8 cellular contexts compared by ENCODE assay signal in the genomic region with DNA sequence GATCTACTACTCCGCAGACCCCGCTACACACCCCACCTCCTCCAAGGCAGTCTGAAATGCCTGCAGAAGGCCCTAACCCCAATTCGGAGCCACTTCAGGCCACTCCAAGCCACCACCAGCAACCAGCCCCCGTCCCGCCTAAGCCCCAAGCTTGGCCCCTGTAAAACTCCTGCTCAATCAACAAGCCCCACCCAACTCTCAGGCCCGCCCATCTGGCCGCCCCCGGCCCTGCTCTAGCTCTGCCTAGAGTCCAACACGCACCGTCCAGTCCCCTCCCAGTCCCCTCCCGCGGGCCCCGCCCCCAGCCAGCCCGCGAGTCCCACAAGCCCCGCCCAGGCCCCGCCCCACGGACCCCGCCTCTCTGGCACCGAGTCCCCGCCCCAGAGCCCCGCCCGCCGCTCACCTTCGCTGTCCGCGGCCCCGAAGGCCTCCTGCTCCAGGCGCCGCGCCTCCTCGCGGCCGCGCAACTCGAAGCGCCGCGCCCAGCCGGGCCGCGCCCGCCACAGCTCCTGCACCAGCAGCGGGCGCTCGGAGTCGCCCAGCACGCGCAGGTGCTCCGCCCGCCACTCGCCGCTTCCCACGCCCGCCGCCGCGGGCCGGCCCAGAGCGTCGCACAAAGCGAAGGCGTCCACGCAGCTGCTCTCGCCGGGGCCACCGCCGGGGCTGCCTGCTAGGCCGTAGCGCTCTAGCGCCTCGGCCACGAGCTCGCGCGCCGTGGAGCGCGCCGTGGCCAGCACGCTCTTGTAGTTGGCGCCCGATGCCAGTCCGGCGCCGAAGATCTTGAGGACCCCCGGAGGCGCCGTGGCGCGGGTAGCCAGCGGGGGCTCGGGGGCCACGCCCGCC. TPM values are rescaled to one million over a fixed set of nuclear protein-coding genes. Genes with fewer than 3 reads are reported as not detected.
DNase-seq lines count a peak whose midpoint lies in the region; ATAC-seq and TF ChIP-seq lines count a peak whose summit lies in the region.

No MANE protein-coding gene starts in this region.

- intact Hi-C loops in dorsolateral prefrontal cortex (cut with DNase I): loop anchor here (5.0 kb wide), 1 partner anchor 91 kb away; a partner anchor contains a TSS
- intact Hi-C loops in lower leg skin (cut with DNase I; ENCODE audit: low total_unique reads): no loop called here

- no peaks in the 10 kb centered on the region for H3K27me3 ChIP-seq in dorsolateral prefrontal cortex

- no peak for TF ChIP-seq POLR2A in lower leg skin (IDR thresholded peaks at IDR 0.05)

- peak overlapping the region in 56 of 59 donors; percentile 50 to 92 (median 78) for H3K27ac ChIP-seq in dorsolateral prefrontal cortex

- peak; percentile 89 for ATAC-seq in GM18867 (IDR thresholded peaks at IDR 0.05; ENCODE audit: unreplicated experiment)
- peak; percentile 59 for ATAC-seq in HG03457 (IDR thresholded peaks at IDR 0.05; ENCODE audit: unreplicated experiment)

- TF ChIP-seq CTCF in dorsolateral prefrontal cortex (IDR thresholded peaks at IDR 0.05 in 54 of 56, conservative IDR thresholded peaks at IDR 0.05 in 2 of 56; ENCODE audit: low read depth in 1 of 56, partially characterized antibody in 56 of 56): peak in 38 of 56 donors; percentile 7 to 65 (median 35)
- no peak for TF ChIP-seq CTCF in lower leg skin (IDR thresholded peaks at IDR 0.05)

- DNase-seq in 8988T (peak; percentile 96), NCI-H526 treated with DMSO at 0.1 percent for 48 hours (lab: John Stamatoyannopoulos, UW) (peak; percentile 95), dorsolateral prefrontal cortex (peak; percentile 76 to 97 (median 85)), lower leg skin (ENCODE audit: low spot score in 2 of 2) (peak; percentile 88 to 98)
- peak; percentile 96 to 97 for DNase-seq in activated CD4-positive, alpha-beta T cell treated with anti-CD3 and anti-CD28 coated beads, Interleukin-2, amount 50 U/mL, for 48 hours
- DNase-seq in stimulated activated CD4-positive, alpha-beta T cell treated with anti-CD3 and anti-CD28 coated beads, Interleukin-4, amount 100 ng/mL, for 1 hour: peak; percentile 93

- WGBS in lower leg skin, 2 donors: 2 to 3% methylated on average over 24 to 58 of the region's 95 CpGs

- peak overlapping the region; percentile 36 to 75 (median 65) for H3K4me3 ChIP-seq in dorsolateral prefrontal cortex
- peak overlapping the region; percentile 45 for H3K4me3 ChIP-seq in lower leg skin (ENCODE audit: low read depth, poor library complexity, severe bottlenecking)

RNA-seq across cellular contexts. Expression of a gene that starts 1.6 kb away (rescaled TPM):
- total RNA-seq in dorsolateral prefrontal cortex (10 to 100 TPM in 40 of 120 experiments, 1 to 10 TPM in 80; 5.6 to 16.1 (median 8.9) TPM), lower leg skin (10 to 100 TPM in 2 of 4 donors, 1 to 10 TPM in 2; 4.7 to 16.8 (median 11.4) TPM)

RNA-seq across cellular contexts. Expression of a gene that starts 7.9 kb away (rescaled TPM):
- total RNA-seq in dorsolateral prefrontal cortex: 1 to 10 TPM in 75 of 120 experiments, under 1 TPM in 40, not detected in 5; 0.31 to 9.5 (median 1.3) TPM
- not detected for total RNA-seq in lower leg skin

RNA-seq across cellular contexts. Expression of a gene that starts 13.7 kb away (rescaled TPM):
- total RNA-seq in dorsolateral prefrontal cortex (10 to 100 TPM in 1 of 120 experiments, 1 to 10 TPM in 119; 1.8 to 11.1 (median 5.1) TPM), lower leg skin (1 to 10 TPM; 1.7 to 4.9 (median 3.5) TPM)

RNA-seq across cellular contexts. Expression of a gene that starts 16.5 kb away (rescaled TPM):
- total RNA-seq in dorsolateral prefrontal cortex (not detected), lower leg skin (not detected)

RNA-seq across cellular contexts. Expression of a gene that starts 19.3 kb away (rescaled TPM):
- total RNA-seq in dorsolateral prefrontal cortex (10 to 100 TPM in 3 of 120 experiments, 1 to 10 TPM in 117; 3.4 to 11.4 (median 6.3) TPM), lower leg skin (under 1 TPM; 0.42 to 0.74 (median 0.63) TPM)

Comparison
In these comparisons a context has a peak if more than half of its experiments do, and no peak if none do; other contexts are left out.
1. Peak in every context shown above with its lines: DNase-seq, ATAC-seq, H3K4me3 ChIP-seq and H3K27ac ChIP-seq.
2. CTCF ChIP-seq: peak in dorsolateral prefrontal cortex (38 of 56); none in lower leg skin (0 of 3).